In genomic region chr11:102396708-102397563, GRCh38 we compare ENCODE assay signal across 16 cellular contexts. TPM values are rescaled to one million over a fixed set of nuclear protein-coding genes. Genes with fewer than 3 reads are reported as not detected.
DNase-seq lines count a peak whose midpoint lies in the region; TF ChIP-seq lines count a peak whose summit lies in the region.
"Had no signal": no experiment of that assay in that cellular context is flagged by ENCODE, and none has a peak within 500 bp of the region (broad histone marks: within the 10 kb centered on the region; RNA-seq: fewer than 3 reads in every experiment).

No MANE protein-coding gene starts in this region.

- POLR2A ChIA-PET in CD4-positive, alpha-beta memory T cell (lab: Charles Lee; ENCODE audit: partially characterized antibody), result interaction anchor here (0.9 to 3.2 kb wide), 2 partner anchors 10 to 55 kb away, joined by 3 to 13 read pairs; no protein-coding TSS in a partner anchor
- POLR2A ChIA-PET in GM10248 (lab: Yijun Ruan, JAX), result no interaction called here
- POLR2A ChIA-PET in activated CD4-positive, alpha-beta memory T cell treated with anti-CD3 and anti-CD28 coated beads, Interleukin-2, amount 10 ng/mL, durations not matched to agents 7 days and 5 days (lab: Charles Lee), result interaction anchor here (1.4 kb wide), 2 partner anchors 14 to 18 kb away, joined by 3 read pairs; no protein-coding TSS in a partner anchor

- TF ChIP-seq CTCF in GM10248 (IDR thresholded peaks at IDR 0.05; ENCODE audit: control extremely low read depth, extremely low read depth, low read depth, missing control alignments) (no peak), fibroblast of mammary gland (conservative IDR thresholded peaks at IDR 0.05; ENCODE audit: control insufficient read depth, insufficient read depth, low read depth, low read length) (no peak), esophagus squamous epithelium (IDR thresholded peaks at IDR 0.05) (no peak)

- peaks cover 36% of the 10 kb centered on the region for H3K36me3 ChIP-seq in CD4-positive, alpha-beta memory T cell (ENCODE audit: insufficient read depth, low read length)
- H3K36me3 ChIP-seq in esophagus squamous epithelium, result peaks cover 8 to 88% (median 15%) of the 10 kb centered on the region in 3 donors

- H3K4me3 ChIP-seq in CD4-positive, alpha-beta memory T cell (ENCODE audit: low read length in 2 of 2), result no peak overlapping the region
- H3K4me3 ChIP-seq in fibroblast of mammary gland (ENCODE audit: control insufficient read depth, low read depth, low read length), result no peak overlapping the region
- no peak overlapping the region for H3K4me3 ChIP-seq in esophagus squamous epithelium
- H3K4me3 ChIP-seq: lower lobe of right lung, SJCRH30, testis had no signal

- H3K4me3 Mint-ChIP-seq in CD4-positive, alpha-beta memory T cell, result peak overlapping the region in 2 of 8 donors; percentile 26 to 43
- no peak overlapping the region for H3K4me3 Mint-ChIP-seq in activated CD4-positive, alpha-beta memory T cell treated with anti-CD3 and anti-CD28 coated beads, Interleukin-2, amount 10 ng/mL, durations not matched to agents 7 days and 5 days
- H3K4me3 Mint-ChIP-seq: H9 had no signal

- TF ChIP-seq POLR2A in esophagus squamous epithelium (IDR thresholded peaks at IDR 0.05), result no peak

- no peak for DNase-seq in CD4-positive, alpha-beta memory T cell
- DNase-seq in GM10248 (ENCODE audit: extremely low spot score), result peak; percentile 18
- no peak for DNase-seq in activated CD4-positive, alpha-beta memory T cell treated with anti-CD3 and anti-CD28 coated beads, Interleukin-2, amount 10 ng/mL, durations not matched to agents 7 days and 5 days
- peak; percentile 6 for DNase-seq in fibroblast of mammary gland (ENCODE audit: low read depth)
- DNase-seq in esophagus squamous epithelium (lab: John Stamatoyannopoulos, UW), result no peak
- no peak for DNase-seq in NCI-H2107 treated with DMSO at 0.1 percent for 48 hours (lab: John Stamatoyannopoulos, UW; ENCODE audit: unreplicated experiment)
- no peak for DNase-seq in AG08396 (ENCODE audit: low spot score)
- DNase-seq: activated effector memory CD4-positive, alpha-beta T cell treated with Interleukin-2 at 50 U/mL for 16 hours; erythroblast; H9; lower lobe of right lung; NK-92 treated with Interleukin-12 subunit alpha and Interleukin-12 subunit beta, amount 100 ng/mL, for 24 hours; occipital lobe; SJCRH30; testis; WERI-Rb-1 had no signal

- 81 to 90% methylated on average over 4 of the region's 4 CpGs for WGBS in esophagus squamous epithelium, 2 donors

- H3K4me1 ChIP-seq in CD4-positive, alpha-beta memory T cell (ENCODE audit: insufficient read depth, low read length), result peaks cover 30% of the 10 kb centered on the region
- H3K4me1 ChIP-seq in esophagus squamous epithelium, result no peaks in the 10 kb centered on the region
- H3K4me1 ChIP-seq: lower lobe of right lung, testis had no signal

- peaks cover 54 to 73% of the 10 kb centered on the region in 2 donors for H3K36me3 Mint-ChIP-seq in CD4-positive, alpha-beta memory T cell
- H3K36me3 Mint-ChIP-seq in activated CD4-positive, alpha-beta memory T cell treated with anti-CD3 and anti-CD28 coated beads, Interleukin-2, amount 10 ng/mL, durations not matched to agents 7 days and 5 days (ENCODE audit: low read depth), result peaks cover 68% of the 10 kb centered on the region

- intact Hi-C loops in CD4-positive, alpha-beta memory T cell (cut with micrococcal nuclease), result no loop called here
- intact Hi-C loops in esophagus squamous epithelium (cut with DNase I), result no loop called here

- H3K9me3 ChIP-seq in CD4-positive, alpha-beta memory T cell (ENCODE audit: control insufficient read depth in 1 of 2, low read length in 2 of 2), result no peaks in the 10 kb centered on the region
- no peaks in the 10 kb centered on the region for H3K9me3 ChIP-seq in esophagus squamous epithelium
- H3K9me3 ChIP-seq: lower lobe of right lung, SJCRH30, testis had no signal

- H3K9me3 Mint-ChIP-seq in CD4-positive, alpha-beta memory T cell, result no peaks in the 10 kb centered on the region
- no peaks in the 10 kb centered on the region for H3K9me3 Mint-ChIP-seq in activated CD4-positive, alpha-beta memory T cell treated with anti-CD3 and anti-CD28 coated beads, Interleukin-2, amount 10 ng/mL, durations not matched to agents 7 days and 5 days
- H3K9me3 Mint-ChIP-seq: H9 had no signal

- CTCF ChIA-PET in CD4-positive, alpha-beta memory T cell (lab: Charles Lee; ENCODE audit: partially characterized antibody), result interaction anchor here (1.0 to 7.4 kb wide), 5 partner anchors 9 to 58 kb away, joined by 3 to 84 read pairs (median 10); no protein-coding TSS in a partner anchor
- CTCF ChIA-PET in GM10248 (lab: Yijun Ruan, JAX), result interaction anchor here (0.9 to 5.3 kb wide), 3 partner anchors 48 to 216 kb away, joined by 3 to 27 read pairs (median 4); no protein-coding TSS in a partner anchor
- CTCF ChIA-PET in activated CD4-positive, alpha-beta memory T cell treated with anti-CD3 and anti-CD28 coated beads, Interleukin-2, amount 10 ng/mL, durations not matched to agents 7 days and 5 days (lab: Charles Lee), result interaction anchor here (2.9 kb wide), 1 partner anchor 55 kb away, joined by 14 read pairs; no protein-coding TSS in a partner anchor

- H3K27ac Mint-ChIP-seq in CD4-positive, alpha-beta memory T cell, result peak overlapping the region; percentile 57 to 89 (median 80)
- H3K27ac Mint-ChIP-seq in activated CD4-positive, alpha-beta memory T cell treated with anti-CD3 and anti-CD28 coated beads, Interleukin-2, amount 10 ng/mL, durations not matched to agents 7 days and 5 days, result peak overlapping the region; percentile 52

- peaks cover 24 to 44% (median 36%) of the 10 kb centered on the region in 4 donors for H3K4me1 Mint-ChIP-seq in CD4-positive, alpha-beta memory T cell
- H3K4me1 Mint-ChIP-seq in activated CD4-positive, alpha-beta memory T cell treated with anti-CD3 and anti-CD28 coated beads, Interleukin-2, amount 10 ng/mL, durations not matched to agents 7 days and 5 days, result peaks cover 20% of the 10 kb centered on the region

- H3K27me3 ChIP-seq in CD4-positive, alpha-beta memory T cell (ENCODE audit: insufficient read depth, low read length), result no peaks in the 10 kb centered on the region
- H3K27me3 ChIP-seq in esophagus squamous epithelium, result no peaks in the 10 kb centered on the region
- H3K27me3 ChIP-seq: SJCRH30, testis had no signal

- H3K27ac ChIP-seq in CD4-positive, alpha-beta memory T cell (ENCODE audit: low read depth, low read length), result no peak overlapping the region
- no peak overlapping the region for H3K27ac ChIP-seq in esophagus squamous epithelium
- H3K27ac ChIP-seq: lower lobe of right lung, SJCRH30, testis, WERI-Rb-1 had no signal

- no peaks in the 10 kb centered on the region for H3K27me3 Mint-ChIP-seq in CD4-positive, alpha-beta memory T cell
- no peaks in the 10 kb centered on the region for H3K27me3 Mint-ChIP-seq in activated CD4-positive, alpha-beta memory T cell treated with anti-CD3 and anti-CD28 coated beads, Interleukin-2, amount 10 ng/mL, durations not matched to agents 7 days and 5 days

RNA-seq across cellular contexts. Expression of gene BIRC2, which starts 49.9 kb away (rescaled TPM):
- total RNA-seq in CD4-positive, alpha-beta memory T cell, result 10 to 100 TPM; 60.9 to 61.2 TPM
- polyA plus RNA-seq in CD4-positive, alpha-beta memory T cell, result 10 to 100 TPM; 28.8 to 33.4 TPM
- 10 to 100 TPM; 36.0 to 39.7 TPM for total RNA-seq in activated CD4-positive, alpha-beta memory T cell treated with anti-CD3 and anti-CD28 coated beads, Interleukin-2, amount 10 ng/mL, durations not matched to agents 7 days and 5 days
- 10 to 100 TPM; 18.9 to 38.7 (median 26.4) TPM for total RNA-seq in esophagus squamous epithelium

RNA-seq across cellular contexts. Expression of gene TMEM123, which starts 55.6 kb away (rescaled TPM):
- total RNA-seq in CD4-positive, alpha-beta memory T cell, result 100 to 1,000 TPM; 383 to 397 TPM
- polyA plus RNA-seq in CD4-positive, alpha-beta memory T cell, result 100 to 1,000 TPM; 752 to 839 TPM
- 100 to 1,000 TPM; 331 to 343 TPM for total RNA-seq in activated CD4-positive, alpha-beta memory T cell treated with anti-CD3 and anti-CD28 coated beads, Interleukin-2, amount 10 ng/mL, durations not matched to agents 7 days and 5 days
- total RNA-seq in esophagus squamous epithelium, result 100 to 1,000 TPM in 3 of 4 donors, 10 to 100 TPM in 1; 53.2 to 152 (median 128) TPM

Comparison
In these comparisons a context has a peak if more than half of its experiments do, and no peak if none do; other contexts are left out.
1. DNase-seq: peak in GM10248 (single experiment) and fibroblast of mammary gland (single experiment); none in CD4-positive, alpha-beta memory T cell (0 of 5), activated CD4-positive, alpha-beta memory T cell treated with anti-CD3 and anti-CD28 coated beads, Interleukin-2, amount 10 ng/mL, durations not matched to agents 7 days and 5 days (single experiment), esophagus squamous epithelium (single experiment), NCI-H2107 treated with DMSO at 0.1 percent for 48 hours (single experiment) and AG08396 (single experiment).